ENCODE assay signal across 12 cellular contexts in genomic region chr5:127907907-127908306, GRCh38.
"Had no signal": no experiment of that assay in that cellular context is flagged by ENCODE, and none has a peak within 500 bp of the region (broad histone marks: within the 10 kb centered on the region; RNA-seq: fewer than 3 reads in every experiment).

No MANE protein-coding gene starts in this region.

- H3K27me3 ChIP-seq: body of pancreas, pancreas, tibial artery had no signal

- H3K9me3 ChIP-seq: body of pancreas, pancreas, tibial artery had no signal

- H3K4me3 Mint-ChIP-seq: activated naive CD4-positive, alpha-beta T cell treated with anti-CD3 and anti-CD28 coated beads, Interleukin-2, amount 50 U/mL, for 24 hours had no signal

- H3K4me1 ChIP-seq: tibial artery had no signal

- DNase-seq: activated CD4-positive, CD25-positive, alpha-beta regulatory T cell; activated effector memory CD4-positive, alpha-beta T cell treated with Interleukin-2 at 50 U/mL for 16 hours; activated T-cell treated with anti-CD3 and anti-CD28 coated beads, Interleukin-2, amount 50 U/mL, for 1 hour; amniotic stem cell; body of pancreas; effector memory CD4-positive, alpha-beta T cell; hippocampal formation; pancreas; retina; stimulated activated CD4-positive, alpha-beta T cell treated with anti-CD3 and anti-CD28 coated beads, Interleukin-4, amount 100 ng/mL, for 24 hours; tibial artery had no signal

- H3K36me3 Mint-ChIP-seq: activated naive CD4-positive, alpha-beta T cell treated with anti-CD3 and anti-CD28 coated beads, Interleukin-2, amount 50 U/mL, for 24 hours had no signal

- ATAC-seq: body of pancreas, pancreas had no signal

- H3K4me1 Mint-ChIP-seq: activated naive CD4-positive, alpha-beta T cell treated with anti-CD3 and anti-CD28 coated beads, Interleukin-2, amount 50 U/mL, for 24 hours had no signal

- H3K27ac Mint-ChIP-seq: activated naive CD4-positive, alpha-beta T cell treated with anti-CD3 and anti-CD28 coated beads, Interleukin-2, amount 50 U/mL, for 24 hours had no signal

- H3K27ac ChIP-seq: body of pancreas, pancreas, tibial artery had no signal

- H3K36me3 ChIP-seq: pancreas, tibial artery had no signal

- H3K9me3 Mint-ChIP-seq: activated naive CD4-positive, alpha-beta T cell treated with anti-CD3 and anti-CD28 coated beads, Interleukin-2, amount 50 U/mL, for 24 hours had no signal

- H3K4me3 ChIP-seq: body of pancreas, pancreas, tibial artery had no signal
